1 cellular context compared by ENCODE assay signal in genomic region chr17:76732734-76733617, GRCh38.
A peak's percentile ranks its signal among the peaks of the same experiment; 100 is the strongest.
TF ChIP-seq lines count a peak whose summit lies in the region.

No MANE protein-coding gene starts in this region.

TF ChIP-seq in HepG2, 621 proteins besides CTCF, POLR2A, EP300 and RAD21 (continued from another document and continues in another):
- TF ChIP-seq ARID4A (CRISPR knock-in tag; IDR thresholded peaks at IDR 0.05; ENCODE audit: borderline replicate concordance) (no peak), LBX2 (CRISPR knock-in tag; IDR thresholded peaks at IDR 0.05; ENCODE audit: borderline replicate concordance) (no peak), ZNF33B (CRISPR knock-in tag; IDR thresholded peaks at IDR 0.05) (no peak), HNRNPLL (IDR thresholded peaks at IDR 0.05; ENCODE audit: low read depth, low read length, poor library complexity, severe bottlenecking) (no peak), ZNF782 (CRISPR knock-in tag; IDR thresholded peaks at IDR 0.05; ENCODE audit: borderline replicate concordance) (no peak), POLR2G (IDR thresholded peaks at IDR 0.05; ENCODE audit: low read depth, low read length) (peak; percentile 72), DPF2 (CRISPR knock-in tag; IDR thresholded peaks at IDR 0.05; ENCODE audit: borderline replicate concordance, low read depth) (no peak), ZNF878 (CRISPR knock-in tag; IDR thresholded peaks at IDR 0.05) (no peak), NBN (conservative IDR thresholded peaks at IDR 0.05) (no peak), PRPF4 (IDR thresholded peaks at IDR 0.05; ENCODE audit: low read depth, low read length, poor library complexity, severe bottlenecking) (no peak), WIZ (CRISPR knock-in tag; IDR thresholded peaks at IDR 0.05) (no peak), ZNF354B (CRISPR knock-in tag; IDR thresholded peaks at IDR 0.05) (no peak), KDM6A (CRISPR knock-in tag; IDR thresholded peaks at IDR 0.05; ENCODE audit: low read depth) (no peak), NCOA2 (CRISPR knock-in tag; IDR thresholded peaks at IDR 0.05) (no peak), AGO2 (optimal IDR thresholded peaks at IDR 0.05; ENCODE audit: low read depth, low read length) (peak; percentile 89), ZNF460 (CRISPR knock-in tag; IDR thresholded peaks at IDR 0.05; ENCODE audit: borderline replicate concordance) (no peak), POLR2AphosphoS5 (IDR thresholded peaks at IDR 0.05; ENCODE audit: low read depth, low read length) (peak; percentile 55), ZC3H13 (CRISPR knock-in tag; IDR thresholded peaks at IDR 0.05) (peak; percentile 82; the same call in 1 of the 2 replicates), ZNF256 (CRISPR knock-in tag; conservative IDR thresholded peaks at IDR 0.05) (no peak), TAF1 (CRISPR knock-in tag; IDR thresholded peaks at IDR 0.05) (no peak), ZBTB7A (CRISPR knock-in tag; IDR thresholded peaks at IDR 0.05) (no peak), NR2C2 (CRISPR knock-in tag; IDR thresholded peaks at IDR 0.05; ENCODE audit: borderline replicate concordance) (no peak), ZSCAN21 (CRISPR knock-in tag; IDR thresholded peaks at IDR 0.05; ENCODE audit: borderline replicate concordance) (no peak), ZNF484 (CRISPR knock-in tag; IDR thresholded peaks at IDR 0.05; ENCODE audit: borderline replicate concordance, low read depth) (no peak), EZH2 (conservative IDR thresholded peaks at IDR 0.05; ENCODE audit: low read depth, low read length) (no peak), ZBTB42 (CRISPR knock-in tag; IDR thresholded peaks at IDR 0.05) (no peak), ZC3H4 (CRISPR knock-in tag; IDR thresholded peaks at IDR 0.05; ENCODE audit: borderline replicate concordance) (peak; percentile 91; the same call in 1 of the 2 replicates), HHEX (CRISPR knock-in tag; IDR thresholded peaks at IDR 0.05) (no peak), GPN1 (CRISPR knock-in tag; IDR thresholded peaks at IDR 0.05; ENCODE audit: borderline replicate concordance) (no peak), ZNF260 (CRISPR knock-in tag; IDR thresholded peaks at IDR 0.05; ENCODE audit: borderline replicate concordance, low read depth) (no peak), KAT2B (IDR thresholded peaks at IDR 0.05; ENCODE audit: borderline replicate concordance, low read depth, low read length) (no peak), NFIC (IDR thresholded peaks at IDR 0.05; ENCODE audit: low read length) (peak; percentile 59; the same call in 1 of the 2 replicates)
- TF ChIP-seq, protein P1, sequence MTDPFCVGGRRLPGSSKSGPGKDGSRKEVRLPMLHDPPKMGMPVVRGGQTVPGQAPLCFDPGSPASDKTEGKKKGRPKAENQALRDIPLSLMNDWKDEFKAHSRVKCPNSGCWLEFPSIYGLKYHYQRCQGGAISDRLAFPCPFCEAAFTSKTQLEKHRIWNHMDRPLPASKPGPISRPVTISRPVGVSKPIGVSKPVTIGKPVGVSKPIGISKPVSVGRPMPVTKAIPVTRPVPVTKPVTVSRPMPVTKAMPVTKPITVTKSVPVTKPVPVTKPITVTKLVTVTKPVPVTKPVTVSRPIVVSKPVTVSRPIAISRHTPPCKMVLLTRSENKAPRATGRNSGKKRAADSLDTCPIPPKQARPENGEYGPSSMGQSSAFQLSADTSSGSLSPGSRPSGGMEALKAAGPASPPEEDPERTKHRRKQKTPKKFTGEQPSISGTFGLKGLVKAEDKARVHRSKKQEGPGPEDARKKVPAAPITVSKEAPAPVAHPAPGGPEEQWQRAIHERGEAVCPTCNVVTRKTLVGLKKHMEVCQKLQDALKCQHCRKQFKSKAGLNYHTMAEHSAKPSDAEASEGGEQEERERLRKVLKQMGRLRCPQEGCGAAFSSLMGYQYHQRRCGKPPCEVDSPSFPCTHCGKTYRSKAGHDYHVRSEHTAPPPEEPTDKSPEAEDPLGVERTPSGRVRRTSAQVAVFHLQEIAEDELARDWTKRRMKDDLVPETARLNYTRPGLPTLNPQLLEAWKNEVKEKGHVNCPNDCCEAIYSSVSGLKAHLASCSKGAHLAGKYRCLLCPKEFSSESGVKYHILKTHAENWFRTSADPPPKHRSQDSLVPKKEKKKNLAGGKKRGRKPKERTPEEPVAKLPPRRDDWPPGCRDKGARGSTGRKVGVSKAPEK (CRISPR knock-in tag; IDR thresholded peaks at IDR 0.05; ENCODE audit: borderline replicate concordance): no peak
- TF ChIP-seq, protein P2, sequence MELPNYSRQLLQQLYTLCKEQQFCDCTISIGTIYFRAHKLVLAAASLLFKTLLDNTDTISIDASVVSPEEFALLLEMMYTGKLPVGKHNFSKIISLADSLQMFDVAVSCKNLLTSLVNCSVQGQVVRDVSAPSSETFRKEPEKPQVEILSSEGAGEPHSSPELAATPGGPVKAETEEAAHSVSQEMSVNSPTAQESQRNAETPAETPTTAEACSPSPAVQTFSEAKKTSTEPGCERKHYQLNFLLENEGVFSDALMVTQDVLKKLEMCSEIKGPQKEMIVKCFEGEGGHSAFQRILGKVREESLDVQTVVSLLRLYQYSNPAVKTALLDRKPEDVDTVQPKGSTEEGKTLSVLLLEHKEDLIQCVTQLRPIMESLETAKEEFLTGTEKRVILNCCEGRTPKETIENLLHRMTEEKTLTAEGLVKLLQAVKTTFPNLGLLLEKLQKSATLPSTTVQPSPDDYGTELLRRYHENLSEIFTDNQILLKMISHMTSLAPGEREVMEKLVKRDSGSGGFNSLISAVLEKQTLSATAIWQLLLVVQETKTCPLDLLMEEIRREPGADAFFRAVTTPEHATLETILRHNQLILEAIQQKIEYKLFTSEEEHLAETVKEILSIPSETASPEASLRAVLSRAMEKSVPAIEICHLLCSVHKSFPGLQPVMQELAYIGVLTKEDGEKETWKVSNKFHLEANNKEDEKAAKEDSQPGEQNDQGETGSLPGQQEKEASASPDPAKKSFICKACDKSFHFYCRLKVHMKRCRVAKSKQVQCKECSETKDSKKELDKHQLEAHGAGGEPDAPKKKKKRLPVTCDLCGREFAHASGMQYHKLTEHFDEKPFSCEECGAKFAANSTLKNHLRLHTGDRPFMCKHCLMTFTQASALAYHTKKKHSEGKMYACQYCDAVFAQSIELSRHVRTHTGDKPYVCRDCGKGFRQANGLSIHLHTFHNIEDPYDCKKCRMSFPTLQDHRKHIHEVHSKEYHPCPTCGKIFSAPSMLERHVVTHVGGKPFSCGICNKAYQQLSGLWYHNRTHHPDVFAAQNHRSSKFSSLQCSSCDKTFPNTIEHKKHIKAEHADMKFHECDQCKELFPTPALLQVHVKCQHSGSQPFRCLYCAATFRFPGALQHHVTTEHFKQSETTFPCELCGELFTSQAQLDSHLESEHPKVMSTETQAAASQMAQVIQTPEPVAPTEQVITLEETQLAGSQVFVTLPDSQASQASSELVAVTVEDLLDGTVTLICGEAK (IDR thresholded peaks at IDR 0.05): no peak
- TF ChIP-seq, protein P2 (CRISPR knock-in tag; IDR thresholded peaks at IDR 0.05): no peak
- TF ChIP-seq, protein P3, sequence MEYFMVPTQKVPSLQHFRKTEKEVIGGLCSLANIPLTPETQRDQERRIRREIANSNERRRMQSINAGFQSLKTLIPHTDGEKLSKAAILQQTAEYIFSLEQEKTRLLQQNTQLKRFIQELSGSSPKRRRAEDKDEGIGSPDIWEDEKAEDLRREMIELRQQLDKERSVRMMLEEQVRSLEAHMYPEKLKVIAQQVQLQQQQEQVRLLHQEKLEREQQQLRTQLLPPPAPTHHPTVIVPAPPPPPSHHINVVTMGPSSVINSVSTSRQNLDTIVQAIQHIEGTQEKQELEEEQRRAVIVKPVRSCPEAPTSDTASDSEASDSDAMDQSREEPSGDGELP (IDR thresholded peaks at IDR 0.05; ENCODE audit: borderline replicate concordance, low read depth): no peak
- TF ChIP-seq, protein P4, sequence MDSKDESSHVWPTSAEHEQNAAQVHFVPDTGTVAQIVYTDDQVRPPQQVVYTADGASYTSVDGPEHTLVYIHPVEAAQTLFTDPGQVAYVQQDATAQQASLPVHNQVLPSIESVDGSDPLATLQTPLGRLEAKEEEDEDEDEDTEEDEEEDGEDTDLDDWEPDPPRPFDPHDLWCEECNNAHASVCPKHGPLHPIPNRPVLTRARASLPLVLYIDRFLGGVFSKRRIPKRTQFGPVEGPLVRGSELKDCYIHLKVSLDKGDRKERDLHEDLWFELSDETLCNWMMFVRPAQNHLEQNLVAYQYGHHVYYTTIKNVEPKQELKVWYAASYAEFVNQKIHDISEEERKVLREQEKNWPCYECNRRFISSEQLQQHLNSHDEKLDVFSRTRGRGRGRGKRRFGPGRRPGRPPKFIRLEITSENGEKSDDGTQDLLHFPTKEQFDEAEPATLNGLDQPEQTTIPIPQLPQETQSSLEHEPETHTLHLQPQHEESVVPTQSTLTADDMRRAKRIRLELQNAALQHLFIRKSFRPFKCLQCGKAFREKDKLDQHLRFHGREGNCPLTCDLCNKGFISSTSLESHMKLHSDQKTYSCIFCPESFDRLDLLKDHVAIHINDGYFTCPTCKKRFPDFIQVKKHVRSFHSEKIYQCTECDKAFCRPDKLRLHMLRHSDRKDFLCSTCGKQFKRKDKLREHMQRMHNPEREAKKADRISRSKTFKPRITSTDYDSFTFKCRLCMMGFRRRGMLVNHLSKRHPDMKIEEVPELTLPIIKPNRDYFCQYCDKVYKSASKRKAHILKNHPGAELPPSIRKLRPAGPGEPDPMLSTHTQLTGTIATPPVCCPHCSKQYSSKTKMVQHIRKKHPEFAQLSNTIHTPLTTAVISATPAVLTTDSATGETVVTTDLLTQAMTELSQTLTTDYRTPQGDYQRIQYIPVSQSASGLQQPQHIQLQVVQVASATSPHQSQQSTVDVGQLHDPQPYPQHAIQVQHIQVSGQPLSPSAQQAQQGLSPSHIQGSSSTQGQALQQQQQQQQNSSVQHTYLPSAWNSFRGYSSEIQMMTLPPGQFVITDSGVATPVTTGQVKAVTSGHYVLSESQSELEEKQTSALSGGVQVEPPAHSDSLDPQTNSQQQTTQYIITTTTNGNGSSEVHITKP (CRISPR knock-in tag; IDR thresholded peaks at IDR 0.05; ENCODE audit: low read depth): no peak
- TF ChIP-seq, protein P5, sequence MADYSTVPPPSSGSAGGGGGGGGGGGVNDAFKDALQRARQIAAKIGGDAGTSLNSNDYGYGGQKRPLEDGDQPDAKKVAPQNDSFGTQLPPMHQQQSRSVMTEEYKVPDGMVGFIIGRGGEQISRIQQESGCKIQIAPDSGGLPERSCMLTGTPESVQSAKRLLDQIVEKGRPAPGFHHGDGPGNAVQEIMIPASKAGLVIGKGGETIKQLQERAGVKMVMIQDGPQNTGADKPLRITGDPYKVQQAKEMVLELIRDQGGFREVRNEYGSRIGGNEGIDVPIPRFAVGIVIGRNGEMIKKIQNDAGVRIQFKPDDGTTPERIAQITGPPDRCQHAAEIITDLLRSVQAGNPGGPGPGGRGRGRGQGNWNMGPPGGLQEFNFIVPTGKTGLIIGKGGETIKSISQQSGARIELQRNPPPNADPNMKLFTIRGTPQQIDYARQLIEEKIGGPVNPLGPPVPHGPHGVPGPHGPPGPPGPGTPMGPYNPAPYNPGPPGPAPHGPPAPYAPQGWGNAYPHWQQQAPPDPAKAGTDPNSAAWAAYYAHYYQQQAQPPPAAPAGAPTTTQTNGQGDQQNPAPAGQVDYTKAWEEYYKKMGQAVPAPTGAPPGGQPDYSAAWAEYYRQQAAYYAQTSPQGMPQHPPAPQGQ (CRISPR knock-in tag; IDR thresholded peaks at IDR 0.05; ENCODE audit: borderline replicate concordance): 0 out of 2 replicates have a peak, but pooled peaks have one; percentile 32
